In genomic region chr7:115477193-115477651, GRCh38 we compare ENCODE assay signal across 8 cellular contexts.
DNase-seq lines count a peak whose midpoint lies in the region; ATAC-seq and TF ChIP-seq lines count a peak whose summit lies in the region.

No MANE protein-coding gene starts in this region.

- H3K27me3 Mint-ChIP-seq in activated T-cell treated with anti-CD3 and anti-CD28 coated beads, Interleukin-2, amount 50 U/mL, for 72 hours (ENCODE audit: low read depth), result peaks cover 54% of the 10 kb centered on the region

- H3K36me3 Mint-ChIP-seq in activated T-cell treated with anti-CD3 and anti-CD28 coated beads, Interleukin-2, amount 50 U/mL, for 72 hours (ENCODE audit: insufficient read depth in 2 of 2), result no peaks in the 10 kb centered on the region

- H3K4me1 ChIP-seq in right atrium auricular region, result peaks cover 0 to 10% of the 10 kb centered on the region in 2 donors

- H3K4me1 Mint-ChIP-seq in activated T-cell treated with anti-CD3 and anti-CD28 coated beads, Interleukin-2, amount 50 U/mL, for 72 hours (ENCODE audit: low read depth), result peaks cover 8% of the 10 kb centered on the region

- no peaks in the 10 kb centered on the region for H3K9me3 ChIP-seq in right atrium auricular region

- peaks cover 0 to 8% of the 10 kb centered on the region in 2 donors for H3K27me3 ChIP-seq in right atrium auricular region

- peak overlapping the region; percentile 80 to 93 for H3K4me3 Mint-ChIP-seq in activated T-cell treated with anti-CD3 and anti-CD28 coated beads, Interleukin-2, amount 50 U/mL, for 72 hours

- no peak for TF ChIP-seq CTCF in GM12865 (IDR thresholded peaks at IDR 0.05; ENCODE audit: insufficient read depth, low read depth, low read length, missing control alignments)
- no peak for TF ChIP-seq CTCF in right atrium auricular region (IDR thresholded peaks at IDR 0.05)
- no peak for TF ChIP-seq CTCF in retinal pigment epithelial cell (conservative IDR thresholded peaks at IDR 0.05; ENCODE audit: low read depth, low read length)

- no peak overlapping the region for H3K27ac Mint-ChIP-seq in activated T-cell treated with anti-CD3 and anti-CD28 coated beads, Interleukin-2, amount 50 U/mL, for 72 hours

- H3K27ac ChIP-seq in right atrium auricular region, result no peak overlapping the region

- ATAC-seq in activated T-cell treated with anti-CD3 and anti-CD28 coated beads, Interleukin-2, amount 50 U/mL, for 72 hours (replicated peaks in 1 of 2), result peak in 1 of 2 donors; percentile 41
- no peak for ATAC-seq in GM19351 (IDR thresholded peaks at IDR 0.05; ENCODE audit: unreplicated experiment)
- no peak for ATAC-seq in HG03354 (IDR thresholded peaks at IDR 0.05; ENCODE audit: poor library complexity, severe bottlenecking, unreplicated experiment)

- H3K9me3 Mint-ChIP-seq in activated T-cell treated with anti-CD3 and anti-CD28 coated beads, Interleukin-2, amount 50 U/mL, for 72 hours, result no peaks in the 10 kb centered on the region

- no peak for DNase-seq in GM12865 (ENCODE audit: low read depth)
- no peak for DNase-seq in activated T-cell treated with anti-CD3 and anti-CD28 coated beads, Interleukin-2, amount 50 U/mL, for 72 hours
- no peak for DNase-seq in right atrium auricular region (ENCODE audit: low spot score)
- no peak for DNase-seq in retinal pigment epithelial cell (ENCODE audit: low read depth)
- DNase-seq in mesenteric fat pad (ENCODE audit: low spot score), result no peak
- no peak for DNase-seq in NCI-H2107 treated with DMSO at 0.1 percent for 48 hours (lab: John Stamatoyannopoulos, UW; ENCODE audit: unreplicated experiment)

- H3K36me3 ChIP-seq in right atrium auricular region, result no peaks in the 10 kb centered on the region

- peak overlapping the region; percentile 35 for H3K4me3 ChIP-seq in GM12865 (ENCODE audit: low read depth, low read length)
- H3K4me3 ChIP-seq in right atrium auricular region, result peak overlapping the region; percentile 23 to 48
- H3K4me3 ChIP-seq in retinal pigment epithelial cell (ENCODE audit: low read length), result peak overlapping the region; percentile 55
